1 cellular context compared by ENCODE assay signal in the genomic region with DNA sequence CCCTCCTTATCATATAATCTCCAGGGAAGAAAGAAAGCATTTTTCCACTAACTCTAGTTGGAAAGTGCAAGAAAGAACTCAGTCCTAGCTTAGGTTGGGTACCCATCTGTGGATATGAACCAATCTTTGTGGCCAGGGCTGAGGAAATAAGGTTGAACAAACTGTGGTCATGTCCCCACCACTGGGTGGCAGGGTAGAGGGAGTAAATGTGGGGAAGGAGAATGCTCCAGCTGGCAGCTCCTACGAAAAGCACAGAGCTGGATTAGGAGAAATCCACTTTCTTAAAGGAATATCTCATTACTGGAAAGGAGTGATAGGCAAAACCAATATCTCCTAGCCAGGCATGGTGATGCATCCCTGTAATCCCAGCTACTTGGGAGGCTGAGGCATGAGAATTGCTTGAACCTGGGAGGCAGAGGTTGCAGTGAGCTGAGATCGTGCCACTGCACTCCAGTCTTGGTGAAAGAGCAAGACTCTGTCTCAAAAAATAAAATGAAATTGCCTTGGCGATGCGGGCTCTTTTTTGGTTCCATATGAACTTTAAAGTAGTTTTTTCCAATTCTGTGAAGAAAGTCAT.
TF ChIP-seq lines count a peak whose summit lies in the region.

No MANE protein-coding gene starts in this region.

TF ChIP-seq in HEK293, 187 proteins besides CTCF, POLR2A, EP300 and RAD21 (continued from another document):
- TF ChIP-seq, protein P1, sequence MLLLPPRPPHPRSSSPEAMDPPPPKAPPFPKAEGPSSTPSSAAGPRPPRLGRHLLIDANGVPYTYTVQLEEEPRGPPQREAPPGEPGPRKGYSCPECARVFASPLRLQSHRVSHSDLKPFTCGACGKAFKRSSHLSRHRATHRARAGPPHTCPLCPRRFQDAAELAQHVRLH (tag by site-specific recombination; IDR thresholded peaks at IDR 0.05) = 0 out of 2 replicates have a peak, but pooled peaks have one; percentile 13
- TF ChIP-seq PRDM1 (tag by site-specific recombination; IDR thresholded peaks at IDR 0.05) = peak; percentile 69; the same call in 1 of the 2 replicates
- 0 out of 2 replicates have a peak, but pooled peaks have one; percentile 39 for TF ChIP-seq ZNF654 (tag by site-specific recombination; IDR thresholded peaks at IDR 0.05; ENCODE audit: low read depth)
